34 cellular contexts compared by ENCODE assay signal in the genomic region with DNA sequence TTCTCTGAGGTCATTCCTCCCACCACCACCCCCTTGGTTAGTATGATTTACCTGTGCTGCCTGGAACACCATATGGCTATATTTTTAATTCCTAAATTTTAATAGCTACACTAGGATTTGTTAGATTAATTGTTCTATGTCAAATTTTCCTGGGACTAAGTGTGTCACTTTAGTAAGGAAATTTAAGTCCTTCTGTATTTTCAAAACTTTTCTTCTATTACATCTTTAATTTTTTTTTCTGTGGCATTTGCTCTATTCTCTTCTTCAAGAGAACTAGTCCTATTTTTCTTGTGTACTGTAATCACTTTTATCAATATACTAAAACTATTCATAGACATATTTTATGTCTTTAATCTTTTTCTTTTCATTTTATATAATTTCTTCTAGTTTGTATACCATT.
"Had no signal": no experiment of that assay in that cellular context is flagged by ENCODE, and none has a peak within 500 bp of the region (broad histone marks: within the 10 kb centered on the region; RNA-seq: fewer than 3 reads in every experiment).

No MANE protein-coding gene starts in this region.

- ATAC-seq: activated CD4-positive, alpha-beta T cell treated with anti-CD3 and anti-CD28 coated beads for 36 hours; activated CD4-positive, CD25-positive, alpha-beta regulatory T cell treated with anti-CD3 and anti-CD28 coated beads, Interleukin-2, amount 50 U/mL, for 24 hours; activated CD8-positive, alpha-beta T cell treated with anti-CD3 and anti-CD28 coated beads for 36 hours; activated naive CD4-positive, alpha-beta T cell treated with anti-CD3 and anti-CD28 coated beads, Interleukin-2, amount 50 U/mL, for 72 hours; activated T-cell treated with anti-CD3 and anti-CD28 coated beads, Interleukin-2, amount 50 U/mL, for 4 hours; activated T-cell treated with anti-CD3 and anti-CD28 coated beads, Interleukin-2, amount 50 U/mL, for 72 hours; activated T-helper 17 cell treated with anti-CD3 and anti-CD28 coated beads, Interleukin-2, amount 50 U/mL, for 72 hours; body of pancreas; T-cell; T-helper 17 cell; WTC11 had no signal

- H3K36me3 ChIP-seq: adrenal gland, brain microvascular endothelial cell, breast epithelium, WERI-Rb-1 had no signal

- FAIRE-seq: astrocyte had no signal

- H3K27ac ChIP-seq: adrenal gland, body of pancreas, brain microvascular endothelial cell, breast epithelium, WERI-Rb-1 had no signal

- H3K4me1 ChIP-seq: adrenal gland, body of pancreas, breast epithelium had no signal

- H3K27me3 ChIP-seq: adrenal gland, body of pancreas, brain microvascular endothelial cell, breast epithelium had no signal

- DNase-seq: activated CD4-positive, alpha-beta T cell treated with anti-CD3 and anti-CD28 coated beads for 1 hour; activated CD4-positive, alpha-beta T cell treated with anti-CD3 and anti-CD28 coated beads for 36 hours; activated CD4-positive, alpha-beta T cell treated with anti-CD3 and anti-CD28 coated beads for 48 hours; activated CD4-positive, alpha-beta T cell treated with anti-CD3 and anti-CD28 coated beads, Interleukin-2, amount 10 ng/mL, durations not matched to agents 7 days and 5 days; activated CD4-positive, alpha-beta T cell treated with anti-CD3 and anti-CD28 coated beads, Interleukin-2, amount 50 U/mL, for 48 hours; activated CD4-positive, CD25-positive, alpha-beta regulatory T cell; activated CD8-positive, alpha-beta memory T cell treated with anti-CD3 and anti-CD28 coated beads, Interleukin-2, amount 50 U/mL, for 4 hours; activated CD8-positive, alpha-beta T cell treated with anti-CD3 and anti-CD28 coated beads for 36 hours; activated effector memory CD4-positive, alpha-beta T cell treated with anti-CD3 and anti-CD28 coated beads, Interleukin-2, amount 50 U/mL, for 16 hours; activated gamma-delta T cell treated with Interleukin-2 at 50 U/mL for 16 hours; activated naive CD4-positive, alpha-beta T cell; activated naive CD4-positive, alpha-beta T cell treated with anti-CD3 and anti-CD28 coated beads for 36 hours; activated naive CD4-positive, alpha-beta T cell treated with anti-CD3 and anti-CD28 coated beads, Interleukin-2, amount 50 U/mL, for 16 hours; activated naive CD8-positive, alpha-beta T cell treated with anti-CD3 and anti-CD28 coated beads for 36 hours; activated T-cell treated with anti-CD3 and anti-CD28 coated beads for 4 hours; activated T-cell treated with anti-CD3 and anti-CD28 coated beads, Interleukin-2, amount 50 U/mL, for 1 hour; activated T-cell treated with anti-CD3 and anti-CD28 coated beads, Interleukin-2, amount 50 U/mL, for 4 hours; activated T-cell treated with anti-CD3 and anti-CD28 coated beads, Interleukin-2, amount 50 U/mL, for 72 hours; adrenal gland; amniotic stem cell; aorta; body of pancreas; brain microvascular endothelial cell; central memory CD4-positive, alpha-beta T cell; T-cell; T-helper 17 cell; T-helper 9 cell; WERI-Rb-1 had no signal

- H3K4me3 ChIP-seq: adrenal gland, body of pancreas, breast epithelium had no signal

- H3K9me3 ChIP-seq: adrenal gland, body of pancreas, breast epithelium had no signal
